Comparison of ENCODE assay signal across 2 cellular contexts in the genomic region with DNA sequence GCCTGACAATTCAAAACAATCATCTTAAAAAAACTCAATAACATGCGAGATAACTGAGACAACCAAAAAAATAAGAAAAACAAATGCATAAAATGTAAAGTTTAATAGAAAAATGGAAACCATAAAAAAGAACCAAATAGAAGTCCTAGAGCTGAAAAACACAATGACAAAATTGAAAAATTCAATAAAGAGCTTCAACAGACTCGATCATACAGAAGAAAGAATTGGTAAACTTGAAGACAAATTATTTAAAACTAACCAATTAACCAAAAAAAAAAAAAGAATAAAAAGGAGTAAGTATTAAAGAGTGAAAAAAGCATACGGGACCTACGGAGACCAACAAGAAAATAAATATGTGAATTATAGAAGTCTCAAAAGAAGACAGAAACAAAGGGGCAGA.
TF ChIP-seq lines count a peak whose summit lies in the region.

No MANE protein-coding gene starts in this region.

TF ChIP-seq in HepG2, 621 proteins besides CTCF, POLR2A, EP300 and RAD21:
- TF ChIP-seq, protein P1, sequence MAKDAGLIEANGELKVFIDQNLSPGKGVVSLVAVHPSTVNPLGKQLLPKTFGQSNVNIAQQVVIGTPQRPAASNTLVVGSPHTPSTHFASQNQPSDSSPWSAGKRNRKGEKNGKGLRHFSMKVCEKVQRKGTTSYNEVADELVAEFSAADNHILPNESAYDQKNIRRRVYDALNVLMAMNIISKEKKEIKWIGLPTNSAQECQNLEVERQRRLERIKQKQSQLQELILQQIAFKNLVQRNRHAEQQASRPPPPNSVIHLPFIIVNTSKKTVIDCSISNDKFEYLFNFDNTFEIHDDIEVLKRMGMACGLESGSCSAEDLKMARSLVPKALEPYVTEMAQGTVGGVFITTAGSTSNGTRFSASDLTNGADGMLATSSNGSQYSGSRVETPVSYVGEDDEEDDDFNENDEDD (CRISPR knock-in tag; IDR thresholded peaks at IDR 0.05; ENCODE audit: borderline replicate concordance) = no peak
- TF ChIP-seq ZNF160 (CRISPR knock-in tag; IDR thresholded peaks at IDR 0.05) = peak; percentile 93

TF ChIP-seq in GM12878, 131 proteins besides CTCF, POLR2A, EP300 and RAD21:
- 0 out of 2 replicates have a peak, but pooled peaks have one; percentile 45 for TF ChIP-seq CBX5 (IDR thresholded peaks at IDR 0.05; ENCODE audit: low read depth)
- TF ChIP-seq, protein P2, sequence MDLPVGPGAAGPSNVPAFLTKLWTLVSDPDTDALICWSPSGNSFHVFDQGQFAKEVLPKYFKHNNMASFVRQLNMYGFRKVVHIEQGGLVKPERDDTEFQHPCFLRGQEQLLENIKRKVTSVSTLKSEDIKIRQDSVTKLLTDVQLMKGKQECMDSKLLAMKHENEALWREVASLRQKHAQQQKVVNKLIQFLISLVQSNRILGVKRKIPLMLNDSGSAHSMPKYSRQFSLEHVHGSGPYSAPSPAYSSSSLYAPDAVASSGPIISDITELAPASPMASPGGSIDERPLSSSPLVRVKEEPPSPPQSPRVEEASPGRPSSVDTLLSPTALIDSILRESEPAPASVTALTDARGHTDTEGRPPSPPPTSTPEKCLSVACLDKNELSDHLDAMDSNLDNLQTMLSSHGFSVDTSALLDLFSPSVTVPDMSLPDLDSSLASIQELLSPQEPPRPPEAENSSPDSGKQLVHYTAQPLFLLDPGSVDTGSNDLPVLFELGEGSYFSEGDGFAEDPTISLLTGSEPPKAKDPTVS (IDR thresholded peaks at IDR 0.05; ENCODE audit: low read depth, low read length) = no peak
- no peak for TF ChIP-seq YY1 (IDR thresholded peaks at IDR 0.05; ENCODE audit: low read depth, low read length)
- TF ChIP-seq CHD4 (IDR thresholded peaks at IDR 0.05) = no peak
